ENCODE assay signal across 1 cellular context in genomic region chr2:138059487-138059886, GRCh38.
TF ChIP-seq lines count a peak whose summit lies in the region.

No MANE protein-coding gene starts in this region.

TF ChIP-seq in endothelial cell of umbilical vein, 7 proteins besides CTCF, POLR2A, EP300 and RAD21:
- no peak for TF ChIP-seq MAX (IDR thresholded peaks at IDR 0.05; ENCODE audit: insufficient read depth, insufficient read length)
- TF ChIP-seq FOS (IDR thresholded peaks at IDR 0.05; ENCODE audit: borderline replicate concordance, insufficient read depth, low read length) = no peak
- no peak for TF ChIP-seq MYC (IDR thresholded peaks at IDR 0.05; ENCODE audit: low read depth, low read length)
- TF ChIP-seq EZH2 (IDR thresholded peaks at IDR 0.05; ENCODE audit: borderline replicate concordance, low read depth, low read length, severe bottlenecking) = no peak
- TF ChIP-seq POLR2AphosphoS5 (IDR thresholded peaks at IDR 0.05; ENCODE audit: insufficient read depth, low read depth, low read length) = no peak
- TF ChIP-seq JUN (IDR thresholded peaks at IDR 0.05; ENCODE audit: borderline replicate concordance, insufficient read depth, insufficient read length, low read depth) = no peak
- no peak for TF ChIP-seq GATA2 (IDR thresholded peaks at IDR 0.05; ENCODE audit: insufficient read depth, insufficient read length, low read depth, low read length)
TF ChIP-seq in endothelial cell of umbilical vein: peak in this region for 0.
